ENCODE assay signal across 8 cellular contexts in the genomic region with DNA sequence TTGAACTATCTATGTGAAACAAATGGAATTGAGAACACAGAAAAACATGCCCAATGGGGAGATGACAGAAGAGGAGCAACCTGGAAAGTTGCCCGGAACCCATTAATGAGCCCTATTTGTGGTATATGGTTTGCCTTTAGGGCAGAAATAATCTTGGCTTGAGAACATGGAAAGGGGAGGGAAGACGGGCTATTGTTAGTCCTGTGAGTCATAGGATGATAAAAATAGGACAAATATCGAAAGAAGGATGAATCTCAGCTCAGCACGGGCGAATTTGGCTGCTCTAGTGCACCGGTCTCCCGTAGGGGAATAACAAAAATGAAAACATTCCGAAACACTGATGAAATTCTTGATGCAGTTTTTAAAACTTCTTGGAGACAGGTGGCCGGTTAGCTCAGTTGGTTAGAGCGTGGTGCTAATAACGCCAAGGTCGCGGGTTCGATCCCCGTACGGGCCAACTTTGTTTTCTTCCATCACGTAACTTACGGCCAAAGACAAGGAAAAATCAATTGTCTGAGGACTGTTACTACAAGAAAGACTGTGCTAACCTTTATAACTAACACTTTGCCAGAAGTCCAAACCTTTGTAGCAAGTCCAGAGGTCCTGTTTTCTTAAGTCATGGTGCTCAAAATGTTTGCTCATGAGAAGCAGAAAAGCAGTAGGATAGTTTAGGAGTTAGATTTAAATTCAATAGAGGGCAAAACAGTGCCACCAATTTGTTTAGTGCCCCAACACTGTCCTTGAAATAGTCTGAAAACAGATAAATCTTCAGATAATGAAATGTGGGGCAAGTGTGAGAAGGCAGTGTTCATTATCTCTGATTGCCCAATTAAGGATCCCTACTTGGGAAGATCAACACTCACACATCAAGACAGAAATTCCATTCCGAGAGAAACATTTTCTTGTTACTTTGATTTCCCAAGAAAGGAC. TPM values are rescaled to one million over a fixed set of nuclear protein-coding genes. Genes with fewer than 3 reads are reported as not detected.
DNase-seq lines count a peak whose midpoint lies in the region; ATAC-seq and TF ChIP-seq lines count a peak whose summit lies in the region.

No MANE protein-coding gene starts in this region.

- peak overlapping the region; percentile 39 for H2AFZ ChIP-seq in KMS-11 (ENCODE audit: low read depth)

- H3K27ac ChIP-seq in KMS-11 (peak overlapping the region; percentile 85), Panc1 (ENCODE audit: low read length) (peak overlapping the region; percentile 73)

- CTCF ChIA-PET in Panc1 (lab: Charles Lee), result no interaction called here

- H3K27ac Mint-ChIP-seq in neural crest cell (ENCODE audit: unreplicated experiment), result no peak overlapping the region

- H3K9me3 Mint-ChIP-seq in neural crest cell, result no peaks in the 10 kb centered on the region

- peak overlapping the region; percentile 57 for H3K9ac ChIP-seq in KMS-11

- H3K36me3 ChIP-seq in KMS-11 (ENCODE audit: insufficient read depth) (no peaks in the 10 kb centered on the region), Panc1 (ENCODE audit: control insufficient read depth, insufficient read depth, low read length) (no peaks in the 10 kb centered on the region)

- H3K27me3 Mint-ChIP-seq in neural crest cell (ENCODE audit: low read depth), result peaks cover 22% of the 10 kb centered on the region

- H4K20me1 ChIP-seq in KMS-11 (ENCODE audit: insufficient read depth), result no peaks in the 10 kb centered on the region

- H3K4me3 ChIP-seq in KMS-11 (IDR thresholded peaks at IDR 0.05; ENCODE audit: insufficient read depth, low read depth, low read length) (no peak overlapping the region), Panc1 (ENCODE audit: low read depth in 2 of 2, low read length in 2 of 2) (peak overlapping the region; percentile 77 to 96), fibroblast of pulmonary artery (replicated peaks; ENCODE audit: low read depth, low read length) (peak overlapping the region; percentile 61)

- H3K9me3 ChIP-seq in Panc1 (ENCODE audit: control insufficient read depth, insufficient read depth, low read depth, low read length), result no peaks in the 10 kb centered on the region

- BruUV-seq in Panc1 (replicated peaks; lab: Mats Ljungman, UMichigan), result no TSS peak

- H3K27me3 ChIP-seq in KMS-11 (ENCODE audit: insufficient read depth, low read depth), result no peaks in the 10 kb centered on the region
- H3K27me3 ChIP-seq in Panc1 (ENCODE audit: control insufficient read depth, insufficient read depth, low read length), result no peaks in the 10 kb centered on the region

- DNase-seq in C1 segment of cervical spinal cord (lab: John Stamatoyannopoulos, UW) (peak in 13 of 14 donors; percentile 9 to 79 (median 56)), GM20000 (ENCODE audit: low spot score) (peak; percentile 52), Panc1 (ENCODE audit: low read depth, low spot score) (peak; percentile 97), activated T-helper 1 cell treated with Interleukin-2 at 50 U/mL for 16 hours (ENCODE audit: low read depth) (peak; percentile 42), fibroblast of pulmonary artery (ENCODE audit: low read depth) (peak; percentile 96), neural crest cell (ENCODE audit: low read depth, low spot score) (peak; percentile 76), stromal cell of bone marrow (ENCODE audit: low read depth) (peak; percentile 82)

- POLR2A ChIA-PET in Panc1 (lab: Charles Lee), result no interaction called here

- intact Hi-C loops in Panc1 (cut with micrococcal nuclease; ENCODE audit: unreplicated experiment), result loop anchor here (2.0 to 5.0 kb wide), 2 partner anchors 15 to 212 kb away; no protein-coding TSS in a partner anchor

- H3K4me3 Mint-ChIP-seq in neural crest cell, result no peak overlapping the region

- H3K79me2 ChIP-seq in KMS-11 (ENCODE audit: insufficient read depth, low read depth), result no peaks in the 10 kb centered on the region

- H3K4me1 Mint-ChIP-seq in neural crest cell, result peaks cover 20% of the 10 kb centered on the region

- ATAC-seq in Panc1, result peak; percentile 57

- peak overlapping the region; percentile 78 for H3K4me2 ChIP-seq in KMS-11

- in situ Hi-C loops in Panc1 (cut with HindIII; ENCODE audit: low pct_unique_long_range_greater_than_20kb, low sequenced_read_pairs), result no loop called here

- TF ChIP-seq CTCF in GM20000 (IDR thresholded peaks at IDR 0.05; ENCODE audit: extremely low read depth, missing control alignments) (no peak), KMS-11 (conservative IDR thresholded peaks at IDR 0.05; ENCODE audit: low read depth, low read length) (no peak), Panc1 (IDR thresholded peaks at IDR 0.05) (no peak), fibroblast of pulmonary artery (IDR thresholded peaks at IDR 0.05; ENCODE audit: low read length, missing control alignments) (no peak), neural crest cell (conservative IDR thresholded peaks at IDR 0.05) (no peak)

- peaks cover 6% of the 10 kb centered on the region for H3K36me3 Mint-ChIP-seq in neural crest cell (ENCODE audit: low read depth)

- H3K4me1 ChIP-seq in KMS-11 (ENCODE audit: low read depth, poor library complexity, severe bottlenecking) (peaks cover 35% of the 10 kb centered on the region), Panc1 (ENCODE audit: control insufficient read depth, insufficient read depth, low read length) (peaks cover 23% of the 10 kb centered on the region)

RNA-seq across cellular contexts. Expression of gene HMGN4, which starts 15.8 kb away (rescaled TPM):
- total RNA-seq in Panc1 (2021; ENCODE audit: unreplicated experiment) (60.5 TPM), neural crest cell (49.7 and 50.1 TPM in 2 replicates)
- 67.7 TPM for polyA plus RNA-seq in Panc1 (2012; ENCODE audit: insufficient read length)

RNA-seq across cellular contexts. Expression of gene ABT1, which starts 42.7 kb away (rescaled TPM):
- total RNA-seq in Panc1 (2021; ENCODE audit: unreplicated experiment), result 18.0 TPM
- 15.2 TPM for polyA plus RNA-seq in Panc1 (2012; ENCODE audit: insufficient read length)
- total RNA-seq in neural crest cell, result 24.8 and 26.3 TPM in 2 replicates

RNA-seq across cellular contexts. Expression of gene BTN1A1, which starts 53.9 kb away (rescaled TPM):
- total RNA-seq in Panc1 (2021; ENCODE audit: unreplicated experiment) (0.10 TPM), neural crest cell (not detected in 2 replicates)
- not detected for polyA plus RNA-seq in Panc1 (2012; ENCODE audit: insufficient read length)

Comparison
In these comparisons a context has a peak if more than half of its experiments do, and no peak if none do; other contexts are left out.
1. DNase-seq: peak in every context shown above with its lines; median percentile 97 in Panc1; 96 in fibroblast of pulmonary artery; 82 in stromal cell of bone marrow; 76 in neural crest cell; 56 in C1 segment of cervical spinal cord; 52 in GM20000; 42 in activated T-helper 1 cell treated with Interleukin-2 at 50 U/mL for 16 hours.